2 cellular contexts compared by ENCODE assay signal in genomic region chr9:78521680-78522079, GRCh38.
TF ChIP-seq lines count a peak whose summit lies in the region.

No MANE protein-coding gene starts in this region.

TF ChIP-seq in A549, 52 proteins besides CTCF, POLR2A, EP300 and RAD21 (continued from another document):
- TF ChIP-seq HMGXB4 (CRISPR knock-in tag; IDR thresholded peaks at IDR 0.05; ENCODE audit: borderline replicate concordance) (no peak), MAZ (IDR thresholded peaks at IDR 0.05; ENCODE audit: borderline replicate concordance, low read depth, low read length) (no peak), HES2 (IDR thresholded peaks at IDR 0.05) (no peak), BHLHE40 (IDR thresholded peaks at IDR 0.05; ENCODE audit: low read depth, low read length) (no peak), CHD4 (IDR thresholded peaks at IDR 0.05; ENCODE audit: borderline replicate concordance) (no peak), RFX5 (IDR thresholded peaks at IDR 0.05) (no peak), BCL3 (IDR thresholded peaks at IDR 0.05) (no peak), ZFP36 (IDR thresholded peaks at IDR 0.05; ENCODE audit: borderline replicate concordance, partially characterized antibody) (no peak)
TF ChIP-seq in A549: peak in this region for 0.

TF ChIP-seq in HEK293, 187 proteins besides CTCF, POLR2A, EP300 and RAD21 (continued from another document):
- TF ChIP-seq ZBTB49 (tag by site-specific recombination; IDR thresholded peaks at IDR 0.05; ENCODE audit: low read depth) (no peak), TRIM28 (IDR thresholded peaks at IDR 0.05; ENCODE audit: borderline replicate concordance, low read length) (0 out of 2 replicates have a peak, but pooled peaks have one; percentile 42), KLF16 (tag by site-specific recombination; IDR thresholded peaks at IDR 0.05) (no peak), ZBTB26 (tag by site-specific recombination; optimal IDR thresholded peaks at IDR 0.05) (no peak), ZNF624 (tag by site-specific recombination; IDR thresholded peaks at IDR 0.05) (no peak), ZNF670 (tag by site-specific recombination; IDR thresholded peaks at IDR 0.05; ENCODE audit: low read depth) (no peak), ZNF830 (tag by site-specific recombination; IDR thresholded peaks at IDR 0.05; ENCODE audit: low read depth) (no peak), ZNF776 (tag by site-specific recombination; IDR thresholded peaks at IDR 0.05; ENCODE audit: borderline replicate concordance) (no peak), REST (tag by site-specific recombination; IDR thresholded peaks at IDR 0.05) (no peak), ATF2 (tag by site-specific recombination; IDR thresholded peaks at IDR 0.05; ENCODE audit: low read depth) (0 out of 2 replicates have a peak, but pooled peaks have one; percentile 38), EGR2 (tag by site-specific recombination; IDR thresholded peaks at IDR 0.05; ENCODE audit: low read depth) (no peak), ZNF433 (tag by site-specific recombination; IDR thresholded peaks at IDR 0.05; ENCODE audit: low read depth) (no peak)
